ENCODE assay signal across 19 cellular contexts in the genomic region with DNA sequence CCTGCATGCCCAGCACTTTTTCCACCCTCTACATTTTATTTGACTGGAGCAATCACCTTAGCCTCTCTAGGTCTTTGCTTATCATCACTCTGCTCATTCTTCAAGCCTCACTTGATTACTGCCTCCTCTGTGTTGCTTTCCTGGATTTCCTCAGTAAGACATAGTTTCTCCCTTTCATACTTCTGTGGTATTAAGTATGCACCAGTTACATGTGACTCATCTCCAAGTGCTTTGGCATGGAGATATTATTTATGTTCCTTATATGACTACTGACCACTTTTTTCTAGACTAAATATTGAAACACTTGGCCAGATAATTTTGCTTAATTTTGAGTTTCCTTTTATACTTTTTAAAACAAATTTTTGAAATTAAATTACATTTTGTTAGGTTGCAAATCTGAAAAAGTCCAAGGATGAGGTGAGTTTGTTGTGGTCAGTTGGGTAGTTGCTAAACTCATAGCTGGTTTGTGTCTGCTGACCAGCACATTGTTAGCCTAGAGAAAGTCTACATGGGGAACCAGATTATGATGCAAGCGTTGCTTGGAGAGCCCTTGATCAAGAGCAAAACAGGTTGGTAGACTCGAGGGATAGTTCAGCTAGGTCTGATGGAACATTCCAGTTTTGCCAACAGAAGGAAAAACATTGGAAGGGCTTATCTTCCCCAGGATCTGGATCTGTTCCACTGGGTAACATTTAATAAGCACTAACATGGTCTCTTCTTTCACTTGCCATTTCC.
DNase-seq lines count a peak whose midpoint lies in the region; ATAC-seq and TF ChIP-seq lines count a peak whose summit lies in the region.
"Had no signal": no experiment of that assay in that cellular context is flagged by ENCODE, and none has a peak within 500 bp of the region (broad histone marks: within the 10 kb centered on the region; RNA-seq: fewer than 3 reads in every experiment).

No MANE protein-coding gene starts in this region.

- H3K36me3 ChIP-seq in breast epithelium: no peaks in the 10 kb centered on the region
- H3K36me3 ChIP-seq: tibial nerve had no signal

- no peak for TF ChIP-seq CTCF in MCF 10A (IDR thresholded peaks at IDR 0.05; ENCODE audit: unreplicated experiment)
- no peak for TF ChIP-seq CTCF in breast epithelium (IDR thresholded peaks at IDR 0.05)
- no peak for TF ChIP-seq CTCF in astrocyte of the spinal cord (IDR thresholded peaks at IDR 0.05; ENCODE audit: low read depth, low read length)

- peaks cover 7% of the 10 kb centered on the region for H3K4me1 Mint-ChIP-seq in MCF 10A (ENCODE audit: insufficient read depth, unreplicated experiment)
- H3K4me1 Mint-ChIP-seq: central memory CD8-positive, alpha-beta T cell had no signal

- H3K27ac ChIP-seq in breast epithelium (no peak overlapping the region), substantia nigra (ENCODE audit: low read depth, low read length, poor library complexity, severe bottlenecking) (no peak overlapping the region)
- H3K27ac ChIP-seq: tibial nerve had no signal

- no peaks in the 10 kb centered on the region for H3K27me3 ChIP-seq in breast epithelium
- H3K27me3 ChIP-seq: tibial nerve had no signal

- no peaks in the 10 kb centered on the region for H3K9me3 Mint-ChIP-seq in MCF 10A (ENCODE audit: unreplicated experiment)
- H3K9me3 Mint-ChIP-seq: central memory CD8-positive, alpha-beta T cell; natural killer cell treated with Interleukin-12 subunit alpha and Interleukin-12 subunit beta and Interleukin-15 and Interleukin-18, amount 100 ng/mL, for 72 hours had no signal

- no TSS peak for BruUV-seq in MCF 10A (replicated peaks; lab: Mats Ljungman, UMichigan)

- ATAC-seq in GM21825 (IDR thresholded peaks at IDR 0.05; ENCODE audit: unreplicated experiment): no peak
- ATAC-seq in HG03280 (IDR thresholded peaks at IDR 0.05; ENCODE audit: unreplicated experiment): no peak
- ATAC-seq: HCT116; natural killer cell treated with Interleukin-12 subunit alpha and Interleukin-12 subunit beta and Interleukin-15 and Interleukin-18, amount 100 ng/mL, for 72 hours; right cardiac atrium had no signal

- intact Hi-C loops in MCF 10A (cut with micrococcal nuclease) (no loop called here), breast epithelium (cut with DNase I; ENCODE audit: low total_unique reads) (loop anchor here (10.0 kb wide), 1 partner anchor 1597 kb away; no protein-coding TSS in a partner anchor)

- TF ChIP-seq POLR2A in breast epithelium (IDR thresholded peaks at IDR 0.05): no peak

- CTCF ChIA-PET in MCF 10A (lab: Yijun Ruan, JAX): interaction anchor here (0.7 kb wide), 1 partner anchor 11 kb away, joined by 3 read pairs; no protein-coding TSS in a partner anchor

- H3K4me3 ChIP-seq in breast epithelium (no peak overlapping the region), astrocyte of the spinal cord (ENCODE audit: low read depth, low read length) (no peak overlapping the region)
- H3K4me3 ChIP-seq: lung, tibial nerve had no signal

- H3K4me1 ChIP-seq in breast epithelium: no peaks in the 10 kb centered on the region
- H3K4me1 ChIP-seq: tibial nerve had no signal

- H3K27me3 Mint-ChIP-seq in MCF 10A (ENCODE audit: insufficient read depth, unreplicated experiment): no peaks in the 10 kb centered on the region

- H3K36me3 Mint-ChIP-seq in MCF 10A (ENCODE audit: insufficient read depth, unreplicated experiment): no peaks in the 10 kb centered on the region
- H3K36me3 Mint-ChIP-seq: natural killer cell treated with Interleukin-12 subunit alpha and Interleukin-12 subunit beta and Interleukin-15 and Interleukin-18, amount 100 ng/mL, for 72 hours had no signal

- POLR2A ChIA-PET in MCF 10A (lab: Yijun Ruan, JAX): no interaction called here

- DNase-seq in MCF 10A (ENCODE audit: unreplicated experiment) (peak; percentile 20), breast epithelium (ENCODE audit: low spot score in 2 of 2) (no peak), astrocyte of the spinal cord (ENCODE audit: low read depth, low spot score) (peak; percentile 57), hepatic stellate cell (ENCODE audit: low spot score) (peak; percentile 25), substantia nigra (lab: John Stamatoyannopoulos, UW) (no peak), SW 1271 (lab: John Stamatoyannopoulos, UW) (no peak)
- DNase-seq: activated naive CD4-positive, alpha-beta T cell treated with anti-CD3 and anti-CD28 coated beads, Interleukin-2, amount 50 U/mL, for 16 hours; Kasumi-1; NCI-H1930; NCI-H524 treated with DMSO at 0.1 percent for 48 hours; right cardiac atrium; stimulated activated CD4-positive, alpha-beta T cell treated with anti-CD3 and anti-CD28 coated beads, Interleukin-4, amount 100 ng/mL, for 1 hour had no signal

- no peak overlapping the region for H3K4me3 Mint-ChIP-seq in MCF 10A (ENCODE audit: unreplicated experiment)
- H3K4me3 Mint-ChIP-seq: central memory CD8-positive, alpha-beta T cell; natural killer cell treated with Interleukin-12 subunit alpha and Interleukin-12 subunit beta and Interleukin-15 and Interleukin-18, amount 100 ng/mL, for 72 hours had no signal

- peak overlapping the region; percentile 16 for H3K27ac Mint-ChIP-seq in MCF 10A (ENCODE audit: low read depth, unreplicated experiment)
- H3K27ac Mint-ChIP-seq: natural killer cell treated with Interleukin-12 subunit alpha and Interleukin-12 subunit beta and Interleukin-15 and Interleukin-18, amount 100 ng/mL, for 72 hours had no signal

- no peaks in the 10 kb centered on the region for H3K9me3 ChIP-seq in breast epithelium

- in situ Hi-C loops in astrocyte of the spinal cord (cut with HindIII; ENCODE audit: low sequenced_read_pairs): no loop called here

Comparison
In these comparisons a context has a peak if more than half of its experiments do, and no peak if none do; other contexts are left out.
1. DNase-seq: peak in MCF 10A (single experiment), astrocyte of the spinal cord (single experiment) and hepatic stellate cell (single experiment); none in breast epithelium (0 of 2), substantia nigra (0 of 49) and SW 1271 (0 of 2).